2 cellular contexts compared by ENCODE assay signal in the genomic region with DNA sequence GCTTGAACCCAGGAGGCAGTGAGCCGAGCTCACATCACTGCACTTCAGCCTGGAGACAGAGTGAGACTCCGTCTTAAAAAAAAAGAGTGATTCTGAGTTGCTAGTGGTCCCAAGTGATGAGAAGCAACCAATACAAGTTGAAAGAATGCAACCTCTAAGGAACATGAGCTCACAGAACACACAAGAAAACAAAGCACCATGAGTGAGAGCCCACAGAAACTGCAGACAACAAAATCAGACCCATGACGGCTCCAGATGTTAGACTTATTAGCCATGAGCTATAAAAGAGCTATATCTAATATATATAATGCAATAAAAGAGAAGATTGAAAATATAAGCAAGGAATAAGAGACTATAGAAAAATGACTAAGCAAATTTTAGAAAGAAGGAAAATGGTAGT.
A peak's percentile ranks its signal among the peaks of the same experiment; 100 is the strongest.
TF ChIP-seq lines count a peak whose summit lies in the region.

No MANE protein-coding gene starts in this region.

TF ChIP-seq in HEK293, 187 proteins besides CTCF, POLR2A, EP300 and RAD21 (continued from another document):
- TF ChIP-seq, protein P1, sequence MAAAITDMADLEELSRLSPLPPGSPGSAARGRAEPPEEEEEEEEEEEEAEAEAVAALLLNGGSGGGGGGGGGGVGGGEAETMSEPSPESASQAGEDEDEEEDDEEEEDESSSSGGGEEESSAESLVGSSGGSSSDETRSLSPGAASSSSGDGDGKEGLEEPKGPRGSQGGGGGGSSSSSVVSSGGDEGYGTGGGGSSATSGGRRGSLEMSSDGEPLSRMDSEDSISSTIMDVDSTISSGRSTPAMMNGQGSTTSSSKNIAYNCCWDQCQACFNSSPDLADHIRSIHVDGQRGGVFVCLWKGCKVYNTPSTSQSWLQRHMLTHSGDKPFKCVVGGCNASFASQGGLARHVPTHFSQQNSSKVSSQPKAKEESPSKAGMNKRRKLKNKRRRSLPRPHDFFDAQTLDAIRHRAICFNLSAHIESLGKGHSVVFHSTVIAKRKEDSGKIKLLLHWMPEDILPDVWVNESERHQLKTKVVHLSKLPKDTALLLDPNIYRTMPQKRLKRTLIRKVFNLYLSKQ (tag by site-specific recombination; IDR thresholded peaks at IDR 0.05; ENCODE audit: borderline replicate concordance): no peak
- TF ChIP-seq SETDB1 (IDR thresholded peaks at IDR 0.05; ENCODE audit: insufficient read length, low read length): peak; percentile 41

TF ChIP-seq in K562, 482 proteins besides CTCF, POLR2A, EP300 and RAD21 (continued from another document):
- TF ChIP-seq, protein P2, sequence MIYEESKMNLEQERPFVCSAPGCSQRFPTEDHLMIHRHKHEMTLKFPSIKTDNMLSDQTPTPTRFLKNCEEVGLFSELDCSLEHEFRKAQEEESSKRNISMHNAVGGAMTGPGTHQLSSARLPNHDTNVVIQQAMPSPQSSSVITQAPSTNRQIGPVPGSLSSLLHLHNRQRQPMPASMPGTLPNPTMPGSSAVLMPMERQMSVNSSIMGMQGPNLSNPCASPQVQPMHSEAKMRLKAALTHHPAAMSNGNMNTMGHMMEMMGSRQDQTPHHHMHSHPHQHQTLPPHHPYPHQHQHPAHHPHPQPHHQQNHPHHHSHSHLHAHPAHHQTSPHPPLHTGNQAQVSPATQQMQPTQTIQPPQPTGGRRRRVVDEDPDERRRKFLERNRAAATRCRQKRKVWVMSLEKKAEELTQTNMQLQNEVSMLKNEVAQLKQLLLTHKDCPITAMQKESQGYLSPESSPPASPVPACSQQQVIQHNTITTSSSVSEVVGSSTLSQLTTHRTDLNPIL (CRISPR knock-in tag; IDR thresholded peaks at IDR 0.05): no peak
- TF ChIP-seq NR2C1 (IDR thresholded peaks at IDR 0.05) (no peak), NR2C1 (tag; IDR thresholded peaks at IDR 0.05) (no peak), NFIX (CRISPR knock-in tag; IDR thresholded peaks at IDR 0.05; ENCODE audit: low read depth) (no peak), MAFG (tag; conservative IDR thresholded peaks at IDR 0.05) (peak; percentile 44), RREB1 (CRISPR knock-in tag; IDR thresholded peaks at IDR 0.05) (no peak), EHMT2 (IDR thresholded peaks at IDR 0.05) (no peak), TRIM24 (IDR thresholded peaks at IDR 0.05) (no peak), POLR2B (IDR thresholded peaks at IDR 0.05; ENCODE audit: low read depth, partially characterized antibody) (no peak), TCF7 (IDR thresholded peaks at IDR 0.05; ENCODE audit: borderline replicate concordance) (no peak), ARHGAP35 (IDR thresholded peaks at IDR 0.05; ENCODE audit: partially characterized antibody) (no peak), ZNF41 (CRISPR knock-in tag; conservative IDR thresholded peaks at IDR 0.05) (peak; percentile 93), NCOA4 (IDR thresholded peaks at IDR 0.05; ENCODE audit: partially characterized antibody) (no peak), ZNF316 (IDR thresholded peaks at IDR 0.05) (peak; percentile 33)
- TF ChIP-seq, protein P3, sequence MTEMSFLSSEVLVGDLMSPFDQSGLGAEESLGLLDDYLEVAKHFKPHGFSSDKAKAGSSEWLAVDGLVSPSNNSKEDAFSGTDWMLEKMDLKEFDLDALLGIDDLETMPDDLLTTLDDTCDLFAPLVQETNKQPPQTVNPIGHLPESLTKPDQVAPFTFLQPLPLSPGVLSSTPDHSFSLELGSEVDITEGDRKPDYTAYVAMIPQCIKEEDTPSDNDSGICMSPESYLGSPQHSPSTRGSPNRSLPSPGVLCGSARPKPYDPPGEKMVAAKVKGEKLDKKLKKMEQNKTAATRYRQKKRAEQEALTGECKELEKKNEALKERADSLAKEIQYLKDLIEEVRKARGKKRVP (CRISPR knock-in tag; IDR thresholded peaks at IDR 0.05): no peak
- TF ChIP-seq, protein P4, sequence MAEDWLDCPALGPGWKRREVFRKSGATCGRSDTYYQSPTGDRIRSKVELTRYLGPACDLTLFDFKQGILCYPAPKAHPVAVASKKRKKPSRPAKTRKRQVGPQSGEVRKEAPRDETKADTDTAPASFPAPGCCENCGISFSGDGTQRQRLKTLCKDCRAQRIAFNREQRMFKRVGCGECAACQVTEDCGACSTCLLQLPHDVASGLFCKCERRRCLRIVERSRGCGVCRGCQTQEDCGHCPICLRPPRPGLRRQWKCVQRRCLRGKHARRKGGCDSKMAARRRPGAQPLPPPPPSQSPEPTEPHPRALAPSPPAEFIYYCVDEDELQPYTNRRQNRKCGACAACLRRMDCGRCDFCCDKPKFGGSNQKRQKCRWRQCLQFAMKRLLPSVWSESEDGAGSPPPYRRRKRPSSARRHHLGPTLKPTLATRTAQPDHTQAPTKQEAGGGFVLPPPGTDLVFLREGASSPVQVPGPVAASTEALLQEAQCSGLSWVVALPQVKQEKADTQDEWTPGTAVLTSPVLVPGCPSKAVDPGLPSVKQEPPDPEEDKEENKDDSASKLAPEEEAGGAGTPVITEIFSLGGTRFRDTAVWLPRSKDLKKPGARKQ (CRISPR knock-in tag; IDR thresholded peaks at IDR 0.05): no peak
